8 cellular contexts compared by ENCODE assay signal in genomic region chr15:62125763-62126162, GRCh38. TPM values are rescaled to one million over a fixed set of nuclear protein-coding genes. Genes with fewer than 3 reads are reported as not detected.
DNase-seq lines count a peak whose midpoint lies in the region; ATAC-seq and TF ChIP-seq lines count a peak whose summit lies in the region.

No MANE protein-coding gene starts in this region.

- H3K27ac ChIP-seq in brain microvascular endothelial cell (no peak overlapping the region), osteoblast (ENCODE audit: low read depth, low read length) (no peak overlapping the region)
- no peak overlapping the region for H3K27ac ChIP-seq in effector memory CD4-positive, alpha-beta T cell (ENCODE audit: insufficient read depth, low read length, poor library complexity, severe bottlenecking)

- H3K9me3 ChIP-seq in osteoblast (ENCODE audit: low read depth, low read length) = no peaks in the 10 kb centered on the region
- no peaks in the 10 kb centered on the region for H3K9me3 ChIP-seq in effector memory CD4-positive, alpha-beta T cell (ENCODE audit: control insufficient read depth, low read length)

- H3K27me3 ChIP-seq in brain microvascular endothelial cell (replicated peaks) (no peaks in the 10 kb centered on the region), osteoblast (ENCODE audit: insufficient read depth, low read length) (peaks cover 3% of the 10 kb centered on the region)
- no peaks in the 10 kb centered on the region for H3K27me3 ChIP-seq in effector memory CD4-positive, alpha-beta T cell (replicated peaks; ENCODE audit: control insufficient read depth, insufficient read depth, low read length, poor library complexity, severe bottlenecking)

- H3K79me2 ChIP-seq in osteoblast (ENCODE audit: insufficient read depth, low read length) = no peaks in the 10 kb centered on the region

- no peak overlapping the region for H2AFZ ChIP-seq in osteoblast (ENCODE audit: low read length)

- H3K4me3 ChIP-seq in brain microvascular endothelial cell (ENCODE audit: low read depth, low read length) = no peak overlapping the region
- no peak overlapping the region for H3K4me3 ChIP-seq in osteoblast (ENCODE audit: insufficient read depth, low read length)
- no peak overlapping the region for H3K4me3 ChIP-seq in effector memory CD4-positive, alpha-beta T cell (ENCODE audit: insufficient read depth, low read depth, low read length, poor library complexity, severe bottlenecking)

- no peak overlapping the region for H3K4me2 ChIP-seq in osteoblast (ENCODE audit: insufficient read depth, low read length)

- H3K36me3 ChIP-seq in brain microvascular endothelial cell (replicated peaks) (no peaks in the 10 kb centered on the region), osteoblast (ENCODE audit: insufficient read depth, low read length) (no peaks in the 10 kb centered on the region)
- H3K36me3 ChIP-seq in effector memory CD4-positive, alpha-beta T cell (ENCODE audit: control insufficient read depth, insufficient read depth, low read length) = no peaks in the 10 kb centered on the region

- TF ChIP-seq CTCF in GM12872 (IDR thresholded peaks at IDR 0.05; ENCODE audit: insufficient read depth, low read depth, low read length) = peak; percentile 37; the same call in 2 of the 3 replicates
- peak; percentile 69 for TF ChIP-seq CTCF in brain microvascular endothelial cell (IDR thresholded peaks at IDR 0.05; ENCODE audit: low read depth, low read length, missing control alignments)
- peak; percentile 67 for TF ChIP-seq CTCF in osteoblast (IDR thresholded peaks at IDR 0.05; ENCODE audit: extremely low read depth, low read depth, low read length)
- TF ChIP-seq CTCF in GM10266 (IDR thresholded peaks at IDR 0.05; ENCODE audit: control insufficient read depth, insufficient read depth, low read depth, missing control alignments) = no peak

- in situ Hi-C loops in brain microvascular endothelial cell (cut with HindIII; ENCODE audit: low pct_ligation_motif_present, low sequenced_read_pairs) = no loop called here

- DNase-seq in NCI-H2196 (lab: John Stamatoyannopoulos, UW; ENCODE audit: unreplicated experiment) (peak; percentile 29), brain microvascular endothelial cell (peak; percentile 51), osteoblast (ENCODE audit: insufficient read length, low spot score, missing footprints) (no peak), GM10266 (ENCODE audit: extremely low spot score) (no peak)
- DNase-seq in effector memory CD4-positive, alpha-beta T cell = no peak

- H3K4me1 ChIP-seq in osteoblast (ENCODE audit: insufficient read depth, low read length) = peaks cover 3% of the 10 kb centered on the region
- peaks cover 11% of the 10 kb centered on the region for H3K4me1 ChIP-seq in effector memory CD4-positive, alpha-beta T cell (ENCODE audit: control insufficient read depth, insufficient read depth, low read length, poor library complexity, severe bottlenecking)

- no peaks in the 10 kb centered on the region for H4K20me1 ChIP-seq in osteoblast (ENCODE audit: insufficient read depth, low read length)

- ATAC-seq in GM21526 (IDR thresholded peaks at IDR 0.05; ENCODE audit: low FRiP score, unreplicated experiment) = no peak
- no peak for ATAC-seq in GM21825 (IDR thresholded peaks at IDR 0.05; ENCODE audit: unreplicated experiment)

RNA-seq across cellular contexts. Expression of gene C2CD4B, which starts 39.3 kb away (rescaled TPM):
- total RNA-seq in osteoblast = not detected in 2 replicates

RNA-seq across cellular contexts. Expression of gene C2CD4A, which starts 59.0 kb away (rescaled TPM):
- under 0.01 TPM in 1 of 2 replicates, not detected in the other for total RNA-seq in osteoblast

Comparison
In these comparisons a context has a peak if more than half of its experiments do, and no peak if none do; other contexts are left out.
1. DNase-seq: peak in NCI-H2196 (single experiment) and brain microvascular endothelial cell (single experiment); none in osteoblast (single experiment), effector memory CD4-positive, alpha-beta T cell (0 of 3) and GM10266 (single experiment).